14 cellular contexts compared by ENCODE assay signal in genomic region chr11:70948855-70949551, GRCh38.
DNase-seq lines count a peak whose midpoint lies in the region; TF ChIP-seq lines count a peak whose summit lies in the region.
"Had no signal": no experiment of that assay in that cellular context is flagged by ENCODE, and none has a peak within 500 bp of the region (broad histone marks: within the 10 kb centered on the region; RNA-seq: fewer than 3 reads in every experiment).

No MANE protein-coding gene starts in this region.

- H3K4me1 Mint-ChIP-seq in endodermal cell, result no peaks in the 10 kb centered on the region
- H3K4me1 Mint-ChIP-seq: neural crest cell; stimulated activated memory B cell treated with anti-CD40 and anti-IgM and Interleukin-4, amounts not matched to agents 10 μg/mL and 1 μg/mL and 100 μg/mL, for 72 hours had no signal

- H3K27me3 Mint-ChIP-seq in endodermal cell (ENCODE audit: insufficient read depth), result no peaks in the 10 kb centered on the region

- no peak overlapping the region for H3K4me3 ChIP-seq in BLaER1 treated with 17β-estradiol and CSF1 and Interleukin-3, amounts not matched to agents 10 nM and 100 nM
- H3K4me3 ChIP-seq in endodermal cell (ENCODE audit: low read length), result no peak overlapping the region
- H3K4me3 ChIP-seq: upper lobe of right lung had no signal

- 89 to 97% methylated on average over 12 to 19 of the region's 19 CpGs for WGBS in endodermal cell (ENCODE audit: insufficient coverage in 1 of 2, insufficient read length in 1 of 2), 2 experiments

- H3K4me2 ChIP-seq in BLaER1 treated with 17β-estradiol and CSF1 and Interleukin-3, amounts not matched to agents 10 nM and 100 nM, result peak overlapping the region; percentile 34 to 78 (median 66)

- CTCF ChIA-PET in RWPE1 (lab: Yijun Ruan, JAX), result no interaction called here

- no peaks in the 10 kb centered on the region for H3K36me3 ChIP-seq in BLaER1 treated with 17β-estradiol and CSF1 and Interleukin-3, amounts not matched to agents 10 nM and 100 nM
- H3K36me3 ChIP-seq in endodermal cell (ENCODE audit: control insufficient read depth, insufficient read depth, low read length), result no peaks in the 10 kb centered on the region
- H3K36me3 ChIP-seq: upper lobe of right lung had no signal

- peaks cover 14% of the 10 kb centered on the region for H3K9me3 Mint-ChIP-seq in endodermal cell

- TF ChIP-seq CTCF in endodermal cell (conservative IDR thresholded peaks at IDR 0.05) (no peak), RWPE1 (conservative IDR thresholded peaks at IDR 0.05; ENCODE audit: low read depth) (no peak)

- POLR2A ChIA-PET in RWPE1 (lab: Yijun Ruan, JAX; ENCODE audit: low non-redundant PET), result interaction anchor here (0.5 kb wide), 1 partner anchor 301 kb away, joined by 3 read pairs; no protein-coding TSS in a partner anchor

- no peak overlapping the region for H3K4me3 Mint-ChIP-seq in endodermal cell
- H3K4me3 Mint-ChIP-seq: activated T-cell treated with anti-CD3 and anti-CD28 coated beads, Interleukin-2, amount 50 U/mL, for 72 hours; memory B cell; neural crest cell; stimulated activated memory B cell treated with anti-CD40 and anti-IgM and Interleukin-4, amounts not matched to agents 10 μg/mL and 1 μg/mL and 100 μg/mL, for 72 hours had no signal

- H3K4me1 ChIP-seq in BLaER1 treated with 17β-estradiol and CSF1 and Interleukin-3, amounts not matched to agents 10 nM and 100 nM, result peaks cover 12 to 58% (median 31%) of the 10 kb centered on the region in 10 experiments
- no peaks in the 10 kb centered on the region for H3K4me1 ChIP-seq in endodermal cell (ENCODE audit: control insufficient read depth, insufficient read depth, low read length)
- H3K4me1 ChIP-seq: upper lobe of right lung had no signal

- peaks cover 23% of the 10 kb centered on the region for H3K36me3 Mint-ChIP-seq in endodermal cell (ENCODE audit: low read depth)
- H3K36me3 Mint-ChIP-seq: stimulated activated memory B cell treated with anti-CD40 and anti-IgM and Interleukin-4, amounts not matched to agents 10 μg/mL and 1 μg/mL and 100 μg/mL, for 72 hours had no signal

- DNase-seq in NCI-H128 (lab: John Stamatoyannopoulos, UW; ENCODE audit: unreplicated experiment) (peak; percentile 61), NCI-H2171 treated with DMSO at 0.1 percent for 48 hours (lab: John Stamatoyannopoulos, UW) (peak; percentile 98), endodermal cell (no peak), HuH-7 (ENCODE audit: low spot score) (no peak), epidermal melanocyte (ENCODE audit: insufficient read length, low spot score) (no peak), RWPE1 (ENCODE audit: low spot score) (no peak)
- no peak for DNase-seq in stimulated activated CD4-positive, alpha-beta T cell treated with anti-CD3 and anti-CD28 coated beads, Interleukin-1b, Interleukin-23, amount 100 ng/mL, for 48 hours
- DNase-seq: activated CD4-positive, alpha-beta T cell treated with anti-CD3 and anti-CD28 coated beads, Interleukin-2, amount 50 U/mL, for 48 hours; activated T-cell treated with anti-CD3 and anti-CD28 coated beads, Interleukin-2, amount 50 U/mL, for 72 hours; upper lobe of right lung had no signal

- peak overlapping the region; percentile 26 for H3K27ac Mint-ChIP-seq in endodermal cell
- H3K27ac Mint-ChIP-seq: activated T-cell treated with anti-CD3 and anti-CD28 coated beads, Interleukin-2, amount 50 U/mL, for 72 hours; memory B cell; stimulated activated memory B cell treated with anti-CD40 and anti-IgM and Interleukin-4, amounts not matched to agents 10 μg/mL and 1 μg/mL and 100 μg/mL, for 72 hours had no signal

- H3K9me3 ChIP-seq in BLaER1 treated with 17β-estradiol and CSF1 and Interleukin-3, amounts not matched to agents 10 nM and 100 nM (replicated peaks in 1 of 11), result peaks cover 0 to 29% (median 14%) of the 10 kb centered on the region in 11 experiments; a peak in 13 of 22 replicates
- peaks cover 9% of the 10 kb centered on the region for H3K9me3 ChIP-seq in endodermal cell (ENCODE audit: control insufficient read depth, low read length)
- H3K9me3 ChIP-seq: upper lobe of right lung had no signal

- H3K27me3 ChIP-seq in BLaER1 treated with 17β-estradiol and CSF1 and Interleukin-3, amounts not matched to agents 10 nM and 100 nM, result no peaks in the 10 kb centered on the region
- H3K27me3 ChIP-seq in endodermal cell (ENCODE audit: control insufficient read depth, insufficient read depth, low read length, poor library complexity, severe bottlenecking), result no peaks in the 10 kb centered on the region
- H3K27me3 ChIP-seq: upper lobe of right lung had no signal

- H4K20me1 ChIP-seq in BLaER1 treated with 17β-estradiol and CSF1 and Interleukin-3, amounts not matched to agents 10 nM and 100 nM, result no peaks in the 10 kb centered on the region

- no peak overlapping the region; a peak in 1 of 22 replicates for H3K9ac ChIP-seq in BLaER1 treated with 17β-estradiol and CSF1 and Interleukin-3, amounts not matched to agents 10 nM and 100 nM
- H3K9ac ChIP-seq in endodermal cell (ENCODE audit: extremely low read depth, low read length, poor library complexity, severe bottlenecking), result no peak overlapping the region

- peak overlapping the region in 4 of 11 experiments; percentile 7 to 49 (median 43); a peak in 3 of 22 replicates for H3K27ac ChIP-seq in BLaER1 treated with 17β-estradiol and CSF1 and Interleukin-3, amounts not matched to agents 10 nM and 100 nM
- H3K27ac ChIP-seq in endodermal cell (ENCODE audit: low read depth, low read length) (no peak overlapping the region), RWPE1 (no peak overlapping the region)
- H3K27ac ChIP-seq: upper lobe of right lung had no signal

Comparison
In these comparisons a context has a peak if more than half of its experiments do, and no peak if none do; other contexts are left out.
1. DNase-seq: peak in NCI-H128 (single experiment) and NCI-H2171 treated with DMSO at 0.1 percent for 48 hours (single experiment); none in endodermal cell (single experiment), HuH-7 (single experiment), epidermal melanocyte (single experiment), RWPE1 (single experiment) and stimulated activated CD4-positive, alpha-beta T cell treated with anti-CD3 and anti-CD28 coated beads, Interleukin-1b, Interleukin-23, amount 100 ng/mL, for 48 hours (single experiment).